In genomic region chr20:28562510-28562898, GRCh38 we compare ENCODE assay signal across 1 cellular context.
TF ChIP-seq lines count a peak whose summit lies in the region.

No MANE protein-coding gene starts in this region.

TF ChIP-seq in GM23338, 12 proteins besides CTCF, POLR2A, EP300 and RAD21 (continued from another document):
- no peak for TF ChIP-seq ZNF462 (CRISPR knock-in tag; IDR thresholded peaks at IDR 0.05)
- no peak for TF ChIP-seq ZNF114 (CRISPR knock-in tag; IDR thresholded peaks at IDR 0.05)
- TF ChIP-seq STAT1 (IDR thresholded peaks at IDR 0.05; ENCODE audit: unreplicated experiment) = no peak
- no peak for TF ChIP-seq ETS1 (IDR thresholded peaks at IDR 0.05)
